24 cellular contexts compared by ENCODE assay signal in the genomic region with DNA sequence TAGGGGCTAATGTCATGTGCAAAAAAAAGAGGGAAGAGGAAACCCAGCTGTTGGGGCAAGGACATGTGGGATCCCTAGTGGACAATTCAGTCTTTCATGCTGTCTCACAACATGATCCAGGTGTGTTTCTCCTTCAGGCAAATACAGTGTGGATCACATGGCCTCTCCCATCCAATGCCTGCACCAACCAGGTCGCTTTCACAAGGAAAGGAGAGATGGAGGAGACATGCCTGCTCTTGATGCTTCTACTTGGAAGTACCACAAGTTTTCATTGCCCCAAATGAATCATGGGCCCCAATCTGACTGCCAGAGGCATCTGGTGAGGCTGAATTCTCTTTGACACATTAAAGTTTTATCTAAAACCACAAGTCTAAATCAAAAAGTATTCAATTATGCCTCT.
A peak's percentile ranks its signal among the peaks of the same experiment; 100 is the strongest.
DNase-seq lines count a peak whose midpoint lies in the region; ATAC-seq, FAIRE-seq and TF ChIP-seq lines count a peak whose summit lies in the region.
"Had no signal": no experiment of that assay in that cellular context is flagged by ENCODE, and none has a peak within 500 bp of the region (broad histone marks: within the 10 kb centered on the region; RNA-seq: fewer than 3 reads in every experiment).

No MANE protein-coding gene starts in this region.

- H3K4me1 Mint-ChIP-seq in activated CD4-positive, alpha-beta T cell treated with anti-CD3 and anti-CD28 coated beads, Interleukin-2, amount 10 ng/mL, durations not matched to agents 7 days and 5 days, result peaks cover 7% of the 10 kb centered on the region
- peaks cover 4% of the 10 kb centered on the region for H3K4me1 Mint-ChIP-seq in activated CD4-positive, alpha-beta T cell treated with anti-CD3 and anti-CD28 coated beads, Interleukin-2, amount 10 ng/mL, durations not matched to agents 24 days and 14 days

- peak; percentile 80 for FAIRE-seq in bronchial epithelial cell (lab: Jason Lieb, UNC)
- FAIRE-seq: A204.1, GM12891, GM18507 had no signal

- ATAC-seq in foreskin keratinocyte, result peak; percentile 39
- no peak for ATAC-seq in GM21737 (IDR thresholded peaks at IDR 0.05; ENCODE audit: unreplicated experiment)
- no peak for ATAC-seq in HG02884 (IDR thresholded peaks at IDR 0.05; ENCODE audit: unreplicated experiment)
- ATAC-seq: CD8-positive, alpha-beta T cell; HCT116 had no signal

- H3K27me3 ChIP-seq in bronchial epithelial cell (ENCODE audit: control insufficient read depth, insufficient read depth, low read length), result no peaks in the 10 kb centered on the region
- H3K27me3 ChIP-seq in foreskin keratinocyte, result no peaks in the 10 kb centered on the region
- H3K27me3 ChIP-seq: BLaER1 had no signal

- no peaks in the 10 kb centered on the region for H3K36me3 ChIP-seq in bronchial epithelial cell (ENCODE audit: control insufficient read depth, insufficient read depth, low read length)
- H3K36me3 ChIP-seq: BLaER1 had no signal

- H3K27ac Mint-ChIP-seq in activated CD4-positive, alpha-beta T cell treated with anti-CD3 and anti-CD28 coated beads, Interleukin-2, amount 10 ng/mL, durations not matched to agents 7 days and 5 days, result peak overlapping the region; percentile 4
- no peak overlapping the region for H3K27ac Mint-ChIP-seq in activated CD4-positive, alpha-beta T cell treated with anti-CD3 and anti-CD28 coated beads, Interleukin-2, amount 10 ng/mL, durations not matched to agents 24 days and 14 days
- H3K27ac Mint-ChIP-seq: B cell; CD4-positive, CD25-positive, alpha-beta regulatory T cell; CD8-positive, alpha-beta T cell; H9 had no signal

- H3K9me3 Mint-ChIP-seq in activated CD4-positive, alpha-beta T cell treated with anti-CD3 and anti-CD28 coated beads, Interleukin-2, amount 10 ng/mL, durations not matched to agents 7 days and 5 days, result no peaks in the 10 kb centered on the region
- H3K9me3 Mint-ChIP-seq in activated CD4-positive, alpha-beta T cell treated with anti-CD3 and anti-CD28 coated beads, Interleukin-2, amount 10 ng/mL, durations not matched to agents 24 days and 14 days, result peaks cover 4% of the 10 kb centered on the region
- H3K9me3 Mint-ChIP-seq: CD4-positive, CD25-positive, alpha-beta regulatory T cell; CD8-positive, alpha-beta T cell had no signal

- no peak for DNase-seq in activated CD4-positive, alpha-beta T cell treated with anti-CD3 and anti-CD28 coated beads, Interleukin-2, amount 10 ng/mL, durations not matched to agents 7 days and 5 days
- DNase-seq in activated CD4-positive, alpha-beta T cell treated with anti-CD3 and anti-CD28 coated beads, Interleukin-2, amount 10 ng/mL, durations not matched to agents 24 days and 14 days, result no peak
- DNase-seq in M059J (ENCODE audit: low read depth) (peak; percentile 8), bronchial epithelial cell (ENCODE audit: low read depth) (peak; percentile 28), foreskin keratinocyte (peak; percentile 66 to 77), NAMALWA (ENCODE audit: low spot score) (no peak)
- DNase-seq: Caco-2; CD8-positive, alpha-beta T cell; DMS153; DMS79; GF-D8; GM23248; H9 had no signal

- H3K27me3 Mint-ChIP-seq in activated CD4-positive, alpha-beta T cell treated with anti-CD3 and anti-CD28 coated beads, Interleukin-2, amount 10 ng/mL, durations not matched to agents 7 days and 5 days, result peaks cover 4% of the 10 kb centered on the region
- peaks cover 8% of the 10 kb centered on the region for H3K27me3 Mint-ChIP-seq in activated CD4-positive, alpha-beta T cell treated with anti-CD3 and anti-CD28 coated beads, Interleukin-2, amount 10 ng/mL, durations not matched to agents 24 days and 14 days
- H3K27me3 Mint-ChIP-seq: B cell had no signal

- POLR2A ChIA-PET in activated CD4-positive, alpha-beta T cell treated with anti-CD3 and anti-CD28 coated beads, Interleukin-2, amount 10 ng/mL, durations not matched to agents 7 days and 5 days (lab: Charles Lee), result no interaction called here

- TF ChIP-seq CTCF in bronchial epithelial cell (IDR thresholded peaks at IDR 0.05; ENCODE audit: insufficient read depth, low read length, severe bottlenecking), result no peak
- no peak for TF ChIP-seq CTCF in foreskin keratinocyte (conservative IDR thresholded peaks at IDR 0.05)

- H3K36me3 Mint-ChIP-seq in activated CD4-positive, alpha-beta T cell treated with anti-CD3 and anti-CD28 coated beads, Interleukin-2, amount 10 ng/mL, durations not matched to agents 7 days and 5 days (ENCODE audit: low read depth), result no peaks in the 10 kb centered on the region
- no peaks in the 10 kb centered on the region for H3K36me3 Mint-ChIP-seq in activated CD4-positive, alpha-beta T cell treated with anti-CD3 and anti-CD28 coated beads, Interleukin-2, amount 10 ng/mL, durations not matched to agents 24 days and 14 days (ENCODE audit: low read depth)
- H3K36me3 Mint-ChIP-seq: CD8-positive, alpha-beta T cell had no signal

- H3K4me1 ChIP-seq in foreskin keratinocyte, result peaks cover 5% of the 10 kb centered on the region

- no peak overlapping the region for H3K4me3 ChIP-seq in bronchial epithelial cell (ENCODE audit: low read depth, low read length)
- H3K4me3 ChIP-seq: BLaER1, GM23248 had no signal

- intact Hi-C loops in activated CD4-positive, alpha-beta T cell treated with anti-CD3 and anti-CD28 coated beads, Interleukin-2, amount 10 ng/mL, durations not matched to agents 24 days and 14 days (cut with micrococcal nuclease), result no loop called here

- CTCF ChIA-PET in activated CD4-positive, alpha-beta T cell treated with anti-CD3 and anti-CD28 coated beads, Interleukin-2, amount 10 ng/mL, durations not matched to agents 7 days and 5 days (lab: Charles Lee), result no interaction called here

- H3K4me3 Mint-ChIP-seq in activated CD4-positive, alpha-beta T cell treated with anti-CD3 and anti-CD28 coated beads, Interleukin-2, amount 10 ng/mL, durations not matched to agents 7 days and 5 days, result no peak overlapping the region
- H3K4me3 Mint-ChIP-seq in activated CD4-positive, alpha-beta T cell treated with anti-CD3 and anti-CD28 coated beads, Interleukin-2, amount 10 ng/mL, durations not matched to agents 24 days and 14 days, result no peak overlapping the region
- H3K4me3 Mint-ChIP-seq: B cell; CD4-positive, CD25-positive, alpha-beta regulatory T cell; CD8-positive, alpha-beta T cell; H9 had no signal

- no peak overlapping the region for H3K27ac ChIP-seq in foreskin keratinocyte
- H3K27ac ChIP-seq: 22Rv1, BLaER1, C4-2B, GM23248 had no signal

Comparison
In these comparisons a context has a peak if more than half of its experiments do, and no peak if none do; other contexts are left out.
1. DNase-seq: peak in M059J (single experiment), bronchial epithelial cell (single experiment) and foreskin keratinocyte (2 of 2); none in activated CD4-positive, alpha-beta T cell treated with anti-CD3 and anti-CD28 coated beads, Interleukin-2, amount 10 ng/mL, durations not matched to agents 7 days and 5 days (single experiment), activated CD4-positive, alpha-beta T cell treated with anti-CD3 and anti-CD28 coated beads, Interleukin-2, amount 10 ng/mL, durations not matched to agents 24 days and 14 days (single experiment) and NAMALWA (single experiment).